Comparison of ENCODE assay signal across 1 cellular context in genomic region chr3:197835509-197835908, GRCh38.
TF ChIP-seq lines count a peak whose summit lies in the region.

No MANE protein-coding gene starts in this region.

TF ChIP-seq in neural cell, 6 proteins besides CTCF, POLR2A, EP300 and RAD21 (continued from another document):
- TF ChIP-seq POLR2AphosphoS5 (IDR thresholded peaks at IDR 0.05): no peak
- TF ChIP-seq SMC3 (conservative IDR thresholded peaks at IDR 0.05; ENCODE audit: poor library complexity): no peak
